18 cellular contexts compared by ENCODE assay signal in the genomic region with DNA sequence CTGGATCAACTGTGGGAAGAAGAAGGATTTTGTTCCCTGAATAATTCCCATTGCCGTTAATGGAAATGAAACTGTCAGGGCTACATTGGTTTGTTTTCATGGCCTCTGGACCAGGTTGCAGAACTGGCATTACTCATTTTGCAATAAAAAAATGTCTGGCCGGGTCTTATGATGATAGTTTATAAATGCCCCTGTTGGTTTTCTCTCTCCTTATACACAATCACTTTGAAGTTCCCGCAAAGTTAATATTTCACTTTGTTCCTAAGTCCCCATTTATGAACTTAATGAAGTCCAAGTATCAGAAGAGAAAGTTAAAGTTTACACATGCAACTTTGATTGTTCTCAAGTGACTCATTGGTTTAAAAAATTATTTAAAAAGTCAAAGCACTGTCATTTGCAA.
A peak's percentile ranks its signal among the peaks of the same experiment; 100 is the strongest.
DNase-seq lines count a peak whose midpoint lies in the region; ATAC-seq and TF ChIP-seq lines count a peak whose summit lies in the region.
"Had no signal": no experiment of that assay in that cellular context is flagged by ENCODE, and none has a peak within 500 bp of the region (broad histone marks: within the 10 kb centered on the region; RNA-seq: fewer than 3 reads in every experiment).

No MANE protein-coding gene starts in this region.

- H3K9me3 Mint-ChIP-seq in Calu3 (ENCODE audit: low read depth, unreplicated experiment) = no peaks in the 10 kb centered on the region
- H3K9me3 Mint-ChIP-seq: CD4-positive, alpha-beta T cell had no signal

- intact Hi-C loops in Calu3 (cut with micrococcal nuclease; ENCODE audit: unreplicated experiment) = no loop called here
- intact Hi-C loops in left lung (cut with DNase I) = no loop called here

- no peaks in the 10 kb centered on the region for H3K36me3 ChIP-seq in left lung

- H3K4me3 ChIP-seq in epithelial cell of proximal tubule (ENCODE audit: low read depth, low read length) = peak overlapping the region; percentile 14
- no peak overlapping the region for H3K4me3 ChIP-seq in left lung

- H3K9me3 ChIP-seq in left lung = no peaks in the 10 kb centered on the region
- H3K9me3 ChIP-seq: Caco-2 had no signal

- H3K36me3 Mint-ChIP-seq in Calu3 (ENCODE audit: insufficient read depth, unreplicated experiment) = no peaks in the 10 kb centered on the region

- no TSS peak for BruUV-seq in Calu3 (replicated peaks; lab: Mats Ljungman, UMichigan)

- peak; percentile 52 for ATAC-seq in left lobe of liver
- ATAC-seq in left lung = no peak

- no peak for DNase-seq in Calu3
- DNase-seq in epithelial cell of proximal tubule (ENCODE audit: low read depth) = peak; percentile 92
- DNase-seq in left lobe of liver (ENCODE audit: low spot score) = no peak
- DNase-seq in renal cortical epithelial cell (ENCODE audit: low read depth) = peak; percentile 100
- DNase-seq in DMS 273 (lab: John Stamatoyannopoulos, UW; ENCODE audit: unreplicated experiment) = no peak
- DNase-seq in left lung = no peak
- no peak for DNase-seq in globus pallidus (ENCODE audit: low spot score)
- DNase-seq: Caco-2; CD4-positive, alpha-beta T cell; NCI-H1048; NCI-H1436; NCI-H1930; NCI-H226; NCI-H524; NCI-H82; OCI-M1; RPMI8226; SIG-M5 had no signal

- peaks cover 14% of the 10 kb centered on the region for H3K4me1 Mint-ChIP-seq in Calu3 (ENCODE audit: low read depth, unreplicated experiment)

- peak overlapping the region; percentile 11 for H3K27ac Mint-ChIP-seq in Calu3 (ENCODE audit: unreplicated experiment)
- H3K27ac Mint-ChIP-seq: CD4-positive, alpha-beta T cell had no signal

- no peak overlapping the region for H3K27ac ChIP-seq in left lung

- peaks cover 0 to 8% of the 10 kb centered on the region in 2 donors for H3K27me3 ChIP-seq in left lung

- TF ChIP-seq CTCF in Calu3 (IDR thresholded peaks at IDR 0.05; ENCODE audit: unreplicated experiment) = no peak
- TF ChIP-seq CTCF in epithelial cell of proximal tubule (conservative IDR thresholded peaks at IDR 0.05; ENCODE audit: low read depth, low read length) = no peak
- no peak for TF ChIP-seq CTCF in left lung (IDR thresholded peaks at IDR 0.05)

- H3K4me3 Mint-ChIP-seq in Calu3 (ENCODE audit: low read depth, unreplicated experiment) = no peak overlapping the region
- H3K4me3 Mint-ChIP-seq: CD4-positive, alpha-beta T cell had no signal

- no peaks in the 10 kb centered on the region for H3K4me1 ChIP-seq in left lung

- no peaks in the 10 kb centered on the region for H3K27me3 Mint-ChIP-seq in Calu3 (ENCODE audit: unreplicated experiment)

- CTCF ChIA-PET in Calu3 (lab: Charles Lee) = no interaction called here

Comparison
In these comparisons a context has a peak if more than half of its experiments do, and no peak if none do; other contexts are left out.
1. DNase-seq: peak in epithelial cell of proximal tubule (single experiment) and renal cortical epithelial cell (single experiment); none in Calu3 (single experiment), left lobe of liver (single experiment), DMS 273 (single experiment), left lung (0 of 2) and globus pallidus (single experiment).